Comparison of ENCODE assay signal across 22 cellular contexts in genomic region chr14:84085493-84085892, GRCh38.
"Had no signal": no experiment of that assay in that cellular context is flagged by ENCODE, and none has a peak within 500 bp of the region (broad histone marks: within the 10 kb centered on the region; RNA-seq: fewer than 3 reads in every experiment).

No MANE protein-coding gene starts in this region.

- DNase-seq: dermis blood vessel endothelial cell; effector memory CD4-positive, alpha-beta T cell; esophagus squamous epithelium; foreskin fibroblast; heart left ventricle; left ventricle myocardium superior; lower lobe of right lung; pancreas; right cardiac atrium; spleen; stimulated activated CD4-positive, alpha-beta T cell treated with anti-CD3 and anti-CD28 coated beads, Interleukin-2, amount 100 ng/mL, for 48 hours; stimulated activated naive B cell treated with anti-CD40 and anti-IgM and Interleukin-4, amounts not matched to agents 10 μg/mL and 1 μg/mL and 100 μg/mL, for 72 hours; transverse colon; upper lobe of right lung; uterus had no signal

- H3K4me1 ChIP-seq: lower lobe of right lung, spleen, transverse colon, upper lobe of right lung had no signal

- H3K36me3 ChIP-seq: esophagus squamous epithelium, gastroesophageal sphincter, heart left ventricle, lower lobe of right lung, neutrophil, pancreas, spleen, thoracic aorta, transverse colon, upper lobe of right lung, uterus had no signal

- H3K27ac ChIP-seq: coronary artery, gastroesophageal sphincter, heart left ventricle, hepatocyte, lower lobe of right lung, neutrophil, pancreas, skin epidermis, spleen, transverse colon, upper lobe of right lung, uterus had no signal

- H3K27me3 ChIP-seq: esophagus squamous epithelium, gastroesophageal sphincter, heart left ventricle, hepatocyte, neutrophil, pancreas, spleen, transverse colon, upper lobe of right lung, uterus had no signal

- H2AFZ ChIP-seq: hepatocyte had no signal

- H3K4me3 ChIP-seq: coronary artery, esophagus squamous epithelium, gastroesophageal sphincter, heart left ventricle, hepatocyte, lower lobe of right lung, pancreas, skin epidermis, spleen, thoracic aorta, transverse colon, upper lobe of right lung, uterus had no signal

- ATAC-seq: gastroesophageal sphincter; heart left ventricle; left ventricle myocardium superior; lower lobe of right lung; natural killer cell treated with Interleukin-12 subunit alpha and Interleukin-12 subunit beta and Interleukin-15 and Interleukin-18, amount 100 ng/mL, for 72 hours; stimulated activated naive B cell treated with anti-CD40 and anti-IgM and Interleukin-4, amounts not matched to agents 10 μg/mL and 1 μg/mL and 100 μg/mL, for 72 hours; upper lobe of right lung had no signal

- H3K9me3 ChIP-seq: esophagus squamous epithelium, gastroesophageal sphincter, heart left ventricle, lower lobe of right lung, neutrophil, pancreas, thoracic aorta, transverse colon, upper lobe of right lung, uterus had no signal

- H3K4me2 ChIP-seq: hepatocyte had no signal

- H3K79me2 ChIP-seq: hepatocyte had no signal
